8 cellular contexts compared by ENCODE assay signal in the genomic region with DNA sequence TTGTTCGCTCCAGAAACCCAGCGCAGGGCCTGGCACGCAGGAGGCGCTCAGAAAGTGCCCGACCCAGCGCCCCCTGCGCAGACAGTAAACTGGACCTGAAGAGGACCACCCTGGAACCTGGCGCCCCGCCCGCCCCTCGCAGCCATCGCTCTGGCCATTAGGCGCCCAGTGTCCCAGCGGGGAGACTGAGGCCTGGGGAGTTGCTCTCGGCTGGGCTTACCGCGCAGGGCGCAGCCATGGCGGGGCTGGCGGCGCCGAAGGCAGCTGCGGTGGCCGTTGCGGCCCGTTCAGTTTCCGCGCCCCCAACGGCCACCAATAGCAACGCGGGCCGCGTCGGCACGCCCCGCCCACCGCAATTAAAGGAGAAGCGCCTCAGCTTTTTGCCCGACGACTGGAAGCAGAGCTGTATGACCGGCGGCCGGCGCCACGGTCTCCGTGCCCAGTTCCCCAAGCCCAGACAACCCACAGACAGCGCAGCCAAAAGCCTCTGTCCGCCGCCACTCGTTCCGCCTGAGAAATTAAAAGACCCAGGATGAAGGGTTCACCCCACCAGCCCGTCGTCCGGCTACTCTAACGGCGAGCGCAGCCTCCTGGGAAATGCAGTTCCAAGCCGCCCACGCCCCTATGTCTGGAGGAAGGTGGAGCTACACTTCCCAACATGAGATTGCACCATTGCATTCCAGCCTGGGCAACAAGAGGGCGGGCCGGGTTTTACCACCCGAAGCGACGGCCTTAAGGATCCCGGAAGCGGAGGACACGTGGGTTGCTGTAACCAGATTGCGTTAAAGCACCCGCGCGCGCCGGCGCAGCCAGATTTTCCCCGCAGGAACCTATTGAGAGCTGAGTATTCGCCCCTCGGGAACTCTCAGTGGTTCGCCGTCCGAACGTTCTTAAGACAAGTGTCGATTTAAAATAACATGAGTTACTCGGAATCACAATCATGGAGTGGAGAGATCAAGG. TPM values are rescaled to one million over a fixed set of nuclear protein-coding genes. Genes with fewer than 3 reads are reported as not detected.
DNase-seq lines count a peak whose midpoint lies in the region; ATAC-seq and TF ChIP-seq lines count a peak whose summit lies in the region.

A gene (minus strand): TSS at position 289 of the 960 bp plus-strand sequence. CDS start 51 bp downstream, at position 238.

- no peaks in the 10 kb centered on the region for H3K9me3 Mint-ChIP-seq in activated T-cell treated with anti-CD3 and anti-CD28 coated beads, Interleukin-2, amount 50 U/mL, for 24 hours

- H3K9ac ChIP-seq in mucosa of rectum (ENCODE audit: low read depth in 1 of 2, low read length in 2 of 2) = peak within 1 kb of the TSS; percentile 86

- H3K4me1 ChIP-seq in Panc1 (ENCODE audit: control insufficient read depth, insufficient read depth, low read length) (peaks cover 8% of the 10 kb centered on the region), mucosa of rectum (ENCODE audit: control insufficient read depth in 2 of 2, insufficient read depth in 2 of 2, low read length in 2 of 2) (peaks cover 12 to 13% of the 10 kb centered on the region in 2 donors)

- peaks cover 25% of the 10 kb centered on the region for H3K4me1 Mint-ChIP-seq in activated T-cell treated with anti-CD3 and anti-CD28 coated beads, Interleukin-2, amount 50 U/mL, for 24 hours (ENCODE audit: low read depth)

- H3K9me3 ChIP-seq in Panc1 (ENCODE audit: control insufficient read depth, insufficient read depth, low read depth, low read length) (no peaks in the 10 kb centered on the region), mucosa of rectum (ENCODE audit: control insufficient read depth in 2 of 2, low read length in 2 of 2) (no peaks in the 10 kb centered on the region)

- H3K4me3 Mint-ChIP-seq in activated T-cell treated with anti-CD3 and anti-CD28 coated beads, Interleukin-2, amount 50 U/mL, for 24 hours = peak within 1 kb of the TSS; percentile 84

- ATAC-seq in GM21723 (IDR thresholded peaks at IDR 0.05; ENCODE audit: unreplicated experiment) (peak; percentile 79), Panc1 (peak; percentile 97)

- H3K27ac ChIP-seq in Panc1 (ENCODE audit: low read length) (peak within 1 kb of the TSS; percentile 83), mucosa of rectum (ENCODE audit: low read depth in 2 of 2, low read length in 2 of 2) (peak within 1 kb of the TSS; percentile 87 to 88)

- CTCF ChIA-PET in Panc1 (lab: Charles Lee) = interaction anchor here (0.5 to 0.9 kb wide), 2 partner anchors 66 to 146 kb away, joined by 3 read pairs; no protein-coding TSS in a partner anchor

- BruUV-seq in Panc1 (replicated peaks; lab: Mats Ljungman, UMichigan) = no TSS peak

- H3K4me3 ChIP-seq in Panc1 (ENCODE audit: low read depth in 2 of 2, low read length in 2 of 2) (peak within 1 kb of the TSS; percentile 78 to 79), epithelial cell of proximal tubule (ENCODE audit: low read depth, low read length) (peak within 1 kb of the TSS; percentile 94), mucosa of rectum (ENCODE audit: low read length in 2 of 2) (peak within 1 kb of the TSS; percentile 81 to 84)

- peaks cover 20% of the 10 kb centered on the region for H3K36me3 Mint-ChIP-seq in activated T-cell treated with anti-CD3 and anti-CD28 coated beads, Interleukin-2, amount 50 U/mL, for 24 hours (ENCODE audit: low read depth)

- in situ Hi-C loops in KBM-7 (cut with MboI; ENCODE audit: low pct_unique_long_range_greater_than_20kb, low sequenced_read_pairs) = no loop called here
- in situ Hi-C loops in Panc1 (cut with HindIII; ENCODE audit: low pct_unique_long_range_greater_than_20kb, low sequenced_read_pairs) = no loop called here

- H3K27me3 Mint-ChIP-seq in activated T-cell treated with anti-CD3 and anti-CD28 coated beads, Interleukin-2, amount 50 U/mL, for 24 hours = no peaks in the 10 kb centered on the region

- intact Hi-C loops in Panc1 (cut with micrococcal nuclease; ENCODE audit: unreplicated experiment) = no loop called here

- POLR2A ChIA-PET in Panc1 (lab: Charles Lee) = interaction anchor here (0.7 kb wide), 1 partner anchor 9 kb away, joined by 17 read pairs; no protein-coding TSS in a partner anchor

- H3K27ac Mint-ChIP-seq in activated T-cell treated with anti-CD3 and anti-CD28 coated beads, Interleukin-2, amount 50 U/mL, for 24 hours = peak within 1 kb of the TSS; percentile 97

- H3K27me3 ChIP-seq in Panc1 (ENCODE audit: control insufficient read depth, insufficient read depth, low read length) (no peaks in the 10 kb centered on the region), mucosa of rectum (ENCODE audit: control insufficient read depth in 2 of 2, insufficient read depth in 2 of 2, low read length in 2 of 2) (no peaks in the 10 kb centered on the region)

- DNase-seq in DMS53 (lab: John Stamatoyannopoulos, UW) (peak; percentile 93), KBM-7 (peak; percentile 98), Panc1 (ENCODE audit: low read depth, low spot score) (peak; percentile 88), epithelial cell of proximal tubule (ENCODE audit: low read depth) (peak; percentile 87)
- peak; percentile 94 for DNase-seq in activated T-cell treated with anti-CD3 and anti-CD28 coated beads, Interleukin-2, amount 50 U/mL, for 24 hours
- DNase-seq in stimulated activated CD8-positive, alpha-beta memory T cell treated with anti-CD3 and anti-CD28 coated beads, Interleukin-4, amount 100 ng/mL, for 4 hours (ENCODE audit: low read depth in 2 of 2, low spot score in 1 of 2) = peak; percentile 65 to 79

- no peak for TF ChIP-seq CTCF in Panc1 (IDR thresholded peaks at IDR 0.05)
- no peak for TF ChIP-seq CTCF in epithelial cell of proximal tubule (conservative IDR thresholded peaks at IDR 0.05; ENCODE audit: low read depth, low read length)

- no peaks in the 10 kb centered on the region for H3K36me3 ChIP-seq in Panc1 (ENCODE audit: control insufficient read depth, insufficient read depth, low read length)
- H3K36me3 ChIP-seq in mucosa of rectum (ENCODE audit: control insufficient read depth in 2 of 2, insufficient read depth in 2 of 2, low read length in 2 of 2) = no peaks in the 10 kb centered on the region

RNA-seq across cellular contexts. Expression of the gene that starts here (rescaled TPM):
- 25.7 TPM for total RNA-seq in Panc1 (2021; ENCODE audit: unreplicated experiment)
- 17.1 TPM for polyA plus RNA-seq in Panc1 (2012; ENCODE audit: insufficient read length)
- total RNA-seq in epithelial cell of proximal tubule = 15.7 and 35.6 TPM in 2 replicates

Comparison
In these comparisons a context has a peak if more than half of its experiments do, and no peak if none do; other contexts are left out.
1. Peak in every context shown above with its lines: DNase-seq, ATAC-seq, H3K4me3 ChIP-seq and H3K27ac ChIP-seq.